11 cellular contexts compared by ENCODE assay signal in genomic region chr12:18998343-18999270, GRCh38.
DNase-seq lines count a peak whose midpoint lies in the region.
"Had no signal": no experiment of that assay in that cellular context is flagged by ENCODE, and none has a peak within 500 bp of the region (broad histone marks: within the 10 kb centered on the region; RNA-seq: fewer than 3 reads in every experiment).

No MANE protein-coding gene starts in this region.

- peaks cover 7% of the 10 kb centered on the region for H3K4me1 ChIP-seq in adipocyte (ENCODE audit: control insufficient read depth, insufficient read depth, low read length)
- H3K4me1 ChIP-seq: Caco-2 had no signal

- peak; percentile 67 for DNase-seq in AG08395 (ENCODE audit: low spot score)
- peak; percentile 86 for DNase-seq in HS-5 (ENCODE audit: low read depth)
- DNase-seq in adipocyte (ENCODE audit: low read depth): peak; percentile 43
- peak; percentile 17 for DNase-seq in kidney glomerular epithelial cell (lab: John Stamatoyannopoulos, UW)
- no peak for DNase-seq in 8988T
- no peak for DNase-seq in activated CD4-positive, CD25-positive, alpha-beta regulatory T cell (lab: John Stamatoyannopoulos, UW)
- DNase-seq in NCI-H69 (lab: John Stamatoyannopoulos, UW): no peak
- no peak for DNase-seq in activated gamma-delta T cell treated with Interleukin-2 at 50 U/mL for 16 hours
- DNase-seq: Caco-2, NCI-H1694, T-cell had no signal

- H3K4me3 ChIP-seq in adipocyte (ENCODE audit: low read length): no peak overlapping the region

- no peaks in the 10 kb centered on the region for H3K27me3 ChIP-seq in adipocyte (replicated peaks; ENCODE audit: control insufficient read depth, insufficient read depth, low read length)

- H3K9ac ChIP-seq in adipocyte (ENCODE audit: low read length): no peak overlapping the region

- H3K9me3 ChIP-seq in adipocyte (ENCODE audit: control insufficient read depth, low read length): no peaks in the 10 kb centered on the region
- H3K9me3 ChIP-seq: Caco-2 had no signal

- H3K36me3 ChIP-seq in adipocyte (ENCODE audit: control insufficient read depth, insufficient read depth, low read length, severe bottlenecking): no peaks in the 10 kb centered on the region

Comparison
In these comparisons a context has a peak if more than half of its experiments do, and no peak if none do; other contexts are left out.
1. DNase-seq: peak in AG08395 (single experiment), HS-5 (single experiment), adipocyte (single experiment) and kidney glomerular epithelial cell (single experiment); none in 8988T (single experiment), activated CD4-positive, CD25-positive, alpha-beta regulatory T cell (0 of 4), NCI-H69 (single experiment) and activated gamma-delta T cell treated with Interleukin-2 at 50 U/mL for 16 hours (single experiment).